In genomic region chr1:200139661-200140250, GRCh38 we compare ENCODE assay signal across 8 cellular contexts.
DNase-seq lines count a peak whose midpoint lies in the region; ATAC-seq and TF ChIP-seq lines count a peak whose summit lies in the region.

No MANE protein-coding gene starts in this region.

- peaks cover 0 to 5% (median 0%) of the 10 kb centered on the region in 4 donors for H3K4me1 Mint-ChIP-seq in CD4-positive, alpha-beta memory T cell

- H3K27ac ChIP-seq in CD4-positive, alpha-beta memory T cell (ENCODE audit: low read depth, low read length) = no peak overlapping the region
- H3K27ac ChIP-seq in VCaP = no peak overlapping the region
- no peak overlapping the region for H3K27ac ChIP-seq in suprapubic skin

- no peaks in the 10 kb centered on the region for H3K9me3 ChIP-seq in CD4-positive, alpha-beta memory T cell (ENCODE audit: control insufficient read depth in 1 of 2, low read length in 2 of 2)
- H3K9me3 ChIP-seq in suprapubic skin = no peaks in the 10 kb centered on the region

- DNase-seq in CD4-positive, alpha-beta memory T cell = peak in 4 of 5 donors; percentile 35 to 47 (median 40)
- DNase-seq in NCI-H1694 (lab: John Stamatoyannopoulos, UW) = peak; percentile 68
- DNase-seq in left ventricle myocardium superior = no peak
- no peak for DNase-seq in suprapubic skin (ENCODE audit: low spot score in 2 of 2)
- DNase-seq in NK-92 treated with Interleukin-12 subunit alpha and Interleukin-12 subunit beta, amount 100 ng/mL, for 24 hours (lab: John Stamatoyannopoulos, UW) = no peak

- no peaks in the 10 kb centered on the region for H3K9me3 Mint-ChIP-seq in CD4-positive, alpha-beta memory T cell

- ATAC-seq in GM18498 (IDR thresholded peaks at IDR 0.05; ENCODE audit: unreplicated experiment) = peak; percentile 92
- peak; percentile 89 for ATAC-seq in HG02870 (IDR thresholded peaks at IDR 0.05; ENCODE audit: unreplicated experiment)
- ATAC-seq in left ventricle myocardium superior = peak; percentile 41

- CTCF ChIA-PET in CD4-positive, alpha-beta memory T cell (lab: Charles Lee; ENCODE audit: partially characterized antibody) = interaction anchor here (0.6 to 2.4 kb wide), 17 partner anchors 11 to 370 kb away, joined by 3 to 20 read pairs (median 6); no protein-coding TSS in a partner anchor

- 70% methylated on average over 4 of the region's 4 CpGs for WGBS in suprapubic skin

- H3K4me1 ChIP-seq in CD4-positive, alpha-beta memory T cell (ENCODE audit: insufficient read depth, low read length) = no peaks in the 10 kb centered on the region
- no peaks in the 10 kb centered on the region for H3K4me1 ChIP-seq in suprapubic skin

- POLR2A ChIA-PET in CD4-positive, alpha-beta memory T cell (lab: Charles Lee; ENCODE audit: partially characterized antibody) = no interaction called here

- H3K4me3 ChIP-seq in CD4-positive, alpha-beta memory T cell (ENCODE audit: low read length in 2 of 2) = no peak overlapping the region
- no peak overlapping the region for H3K4me3 ChIP-seq in suprapubic skin

- no peaks in the 10 kb centered on the region for H3K27me3 Mint-ChIP-seq in CD4-positive, alpha-beta memory T cell

- H3K4me3 Mint-ChIP-seq in CD4-positive, alpha-beta memory T cell = no peak overlapping the region

- H3K27ac Mint-ChIP-seq in CD4-positive, alpha-beta memory T cell = no peak overlapping the region

- no peaks in the 10 kb centered on the region for H3K36me3 Mint-ChIP-seq in CD4-positive, alpha-beta memory T cell

- no peak for TF ChIP-seq POLR2A in suprapubic skin (IDR thresholded peaks at IDR 0.05)

- no peak for TF ChIP-seq EP300 in suprapubic skin (IDR thresholded peaks at IDR 0.05)

- H3K27me3 ChIP-seq in CD4-positive, alpha-beta memory T cell (ENCODE audit: insufficient read depth, low read length) = no peaks in the 10 kb centered on the region
- no peaks in the 10 kb centered on the region for H3K27me3 ChIP-seq in suprapubic skin

- peak; percentile 76 for TF ChIP-seq CTCF in VCaP (conservative IDR thresholded peaks at IDR 0.05)
- TF ChIP-seq CTCF in suprapubic skin (IDR thresholded peaks at IDR 0.05) = peak; percentile 9 to 34

- intact Hi-C loops in CD4-positive, alpha-beta memory T cell (cut with micrococcal nuclease) = loop anchor here (1.0 to 5.0 kb wide), 6 partner anchors 137 to 455 kb away; no protein-coding TSS in a partner anchor
- intact Hi-C loops in left ventricle myocardium superior (cut with micrococcal nuclease) = no loop called here

- H3K36me3 ChIP-seq in CD4-positive, alpha-beta memory T cell (ENCODE audit: insufficient read depth, low read length) = no peaks in the 10 kb centered on the region
- H3K36me3 ChIP-seq in suprapubic skin = no peaks in the 10 kb centered on the region

Comparison
In these comparisons a context has a peak if more than half of its experiments do, and no peak if none do; other contexts are left out.
1. DNase-seq: peak in CD4-positive, alpha-beta memory T cell (4 of 5) and NCI-H1694 (single experiment); none in left ventricle myocardium superior (single experiment), suprapubic skin (0 of 2) and NK-92 treated with Interleukin-12 subunit alpha and Interleukin-12 subunit beta, amount 100 ng/mL, for 24 hours (single experiment).
2. ATAC-seq: peak in every context shown above with its lines; median percentile 92 in GM18498; 89 in HG02870; 41 in left ventricle myocardium superior.